8 cellular contexts compared by ENCODE assay signal in the genomic region with DNA sequence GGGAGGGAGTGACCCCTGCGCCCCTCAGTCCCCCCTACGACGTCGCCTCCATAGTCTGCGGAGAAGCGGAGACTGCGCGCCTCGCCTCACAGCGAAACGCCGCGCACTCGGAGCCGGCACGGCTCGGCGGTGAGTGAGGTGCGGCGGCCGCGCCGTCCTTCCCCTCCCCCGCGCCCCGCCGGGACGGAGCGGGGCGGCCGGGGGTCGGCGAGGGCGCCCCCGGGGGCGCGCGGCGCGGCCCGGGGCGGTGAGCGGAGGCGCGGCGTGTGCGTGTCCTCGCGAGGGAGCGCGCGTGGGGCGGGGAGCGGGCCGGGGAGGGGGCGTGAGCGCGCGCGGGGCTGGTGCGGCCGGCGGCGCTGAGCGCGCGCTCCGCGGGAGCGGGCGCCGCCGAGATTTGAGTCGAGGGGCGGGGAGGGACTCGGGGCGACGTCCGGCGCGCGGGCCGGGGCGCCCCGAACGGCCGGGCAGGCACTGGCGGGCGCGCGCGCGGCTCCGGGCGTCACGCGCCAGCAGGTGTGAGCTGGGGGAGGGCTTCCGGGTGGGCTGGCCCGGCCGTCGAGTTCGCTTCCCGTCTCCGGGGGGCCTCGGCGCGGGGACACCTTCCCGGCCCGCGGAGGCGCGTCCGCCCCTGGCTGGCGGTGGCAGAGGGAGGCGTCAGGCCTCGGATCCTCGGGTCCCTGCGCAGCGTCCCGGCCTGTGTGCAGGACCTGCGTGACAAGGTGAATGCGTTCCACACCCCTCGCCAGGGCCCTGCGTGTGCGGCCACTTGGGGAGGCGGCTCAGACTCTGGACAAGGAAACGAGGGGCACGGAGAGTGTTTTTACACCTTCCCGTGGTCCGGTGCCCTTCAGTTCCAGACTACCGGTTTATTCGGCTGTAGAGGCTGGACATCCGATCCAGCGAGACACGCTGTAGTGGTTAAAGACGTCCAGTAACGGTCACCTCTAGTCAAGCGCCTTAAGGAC. TPM values are rescaled to one million over a fixed set of nuclear protein-coding genes. Genes with fewer than 3 reads are reported as not detected.
A peak's percentile ranks its signal among the peaks of the same experiment; 100 is the strongest.
DNase-seq lines count a peak whose midpoint lies in the region; ATAC-seq and TF ChIP-seq lines count a peak whose summit lies in the region.

No MANE protein-coding gene starts in this region.

- H3K36me3 ChIP-seq in A673 (ENCODE audit: insufficient read depth, low read length, poor library complexity, severe bottlenecking) (no peaks in the 10 kb centered on the region), right atrium auricular region (no peaks in the 10 kb centered on the region), uterus (no peaks in the 10 kb centered on the region)

- CTCF ChIA-PET in A673 (lab: Charles Lee): no interaction called here

- peak in 1 of 2 donors; percentile 10 for TF ChIP-seq POLR2A in uterus (IDR thresholded peaks at IDR 0.05)

- no peak for TF ChIP-seq CTCF in A673 (conservative IDR thresholded peaks at IDR 0.05; ENCODE audit: low read depth, low read length)
- TF ChIP-seq CTCF in right atrium auricular region (IDR thresholded peaks at IDR 0.05): peak in 1 of 2 donors; percentile 19
- TF ChIP-seq CTCF in uterus (IDR thresholded peaks at IDR 0.05): no peak

- H3K27me3 Mint-ChIP-seq in activated naive CD8-positive, alpha-beta T cell: no peaks in the 10 kb centered on the region

- peak overlapping the region; percentile 95 for H3K4me3 Mint-ChIP-seq in activated naive CD8-positive, alpha-beta T cell

- H3K4me1 ChIP-seq in A673 (ENCODE audit: insufficient read depth, low read length, poor library complexity, severe bottlenecking): peaks cover 34% of the 10 kb centered on the region
- H3K4me1 ChIP-seq in right atrium auricular region: peaks cover 0 to 44% of the 10 kb centered on the region in 2 donors
- peaks cover 0 to 5% of the 10 kb centered on the region in 2 donors for H3K4me1 ChIP-seq in uterus

- H3K27me3 ChIP-seq in A673 (replicated peaks; ENCODE audit: insufficient read depth, low read depth, low read length, poor library complexity) (peaks cover 4% of the 10 kb centered on the region), right atrium auricular region (no peaks in the 10 kb centered on the region), uterus (no peaks in the 10 kb centered on the region)

- ATAC-seq in GM18858 (IDR thresholded peaks at IDR 0.05; ENCODE audit: unreplicated experiment) (peak; percentile 3), HG03139 (IDR thresholded peaks at IDR 0.05; ENCODE audit: unreplicated experiment) (peak; percentile 18)

- H3K27ac Mint-ChIP-seq in activated naive CD8-positive, alpha-beta T cell: peak overlapping the region; percentile 99

- H3K9me3 Mint-ChIP-seq in activated naive CD8-positive, alpha-beta T cell (ENCODE audit: low read depth): no peaks in the 10 kb centered on the region

- POLR2A ChIA-PET in A673 (lab: Charles Lee; ENCODE audit: low non-redundant PET): no interaction called here

- H3K4me3 ChIP-seq in A673 (ENCODE audit: low read depth, low read length, poor library complexity, severe bottlenecking): peak overlapping the region; percentile 59
- H3K4me3 ChIP-seq in right atrium auricular region: peak overlapping the region; percentile 86 to 99
- peak overlapping the region; percentile 82 to 85 for H3K4me3 ChIP-seq in uterus

- DNase-seq in A673 (ENCODE audit: low spot score): no peak
- peak; percentile 30 for DNase-seq in SK-N-DZ (ENCODE audit: low spot score)
- no peak for DNase-seq in right atrium auricular region (ENCODE audit: low spot score)
- DNase-seq in renal cortical epithelial cell (ENCODE audit: low read depth): peak; percentile 19
- peak; percentile 30 to 43 for DNase-seq in uterus

- intact Hi-C loops in A673 (cut with micrococcal nuclease; ENCODE audit: unreplicated experiment) (loop anchor here (1.0 to 10.0 kb wide), 5 partner anchors 132 to 870 kb away; a partner anchor contains a TSS), uterus (cut with DNase I; ENCODE audit: low total_unique reads) (loop anchor here (10.0 kb wide), 1 partner anchor 150 kb away; no protein-coding TSS in a partner anchor)

- H3K36me3 Mint-ChIP-seq in activated naive CD8-positive, alpha-beta T cell: no peaks in the 10 kb centered on the region

- BruUV-seq in A673 (replicated peaks; lab: Mats Ljungman, UMichigan): no TSS peak

- no peaks in the 10 kb centered on the region for H3K9me3 ChIP-seq in A673 (ENCODE audit: low read depth, low read length, poor library complexity, severe bottlenecking)
- H3K9me3 ChIP-seq in right atrium auricular region: no peaks in the 10 kb centered on the region
- H3K9me3 ChIP-seq in uterus: no peaks in the 10 kb centered on the region

- peaks cover 38% of the 10 kb centered on the region for H3K4me1 Mint-ChIP-seq in activated naive CD8-positive, alpha-beta T cell (ENCODE audit: low read depth)

- H3K27ac ChIP-seq in A673 (ENCODE audit: low read depth, low read length, poor library complexity, severe bottlenecking) (no peak overlapping the region), right atrium auricular region (peak overlapping the region; percentile 96 to 97), uterus (peak overlapping the region; percentile 97 to 98)

RNA-seq across cellular contexts. Expression of a gene that starts 50.4 kb away (rescaled TPM):
- total RNA-seq in A673 (2021): not detected in 2 replicates
- not detected in 2 replicates for polyA plus RNA-seq in SK-N-DZ (2014; cell fraction: cytosol; rRNA removed)
- 0.01 TPM in 1 of 2 replicates, not detected in the other for polyA plus RNA-seq in SK-N-DZ (2014; cell fraction: nucleus; rRNA removed)
- 1 to 10 TPM; 4.4 to 4.6 TPM for total RNA-seq in right atrium auricular region
- total RNA-seq in renal cortical epithelial cell: 4.3 and 4.6 TPM in 2 replicates
- 1 to 10 TPM in 1 of 4 donors, under 1 TPM in 3; under 0.01 to 2.6 (median 0.11) TPM for total RNA-seq in uterus

Comparison
In these comparisons a context has a peak if more than half of its experiments do, and no peak if none do; other contexts are left out.
1. DNase-seq: peak in SK-N-DZ (single experiment), renal cortical epithelial cell (single experiment) and uterus (2 of 2); none in A673 (single experiment) and right atrium auricular region (single experiment).
2. Peak in every context shown above with its lines, with median percentiles within 50 percentile points of each other: H3K4me3 ChIP-seq.